In the genomic region with DNA sequence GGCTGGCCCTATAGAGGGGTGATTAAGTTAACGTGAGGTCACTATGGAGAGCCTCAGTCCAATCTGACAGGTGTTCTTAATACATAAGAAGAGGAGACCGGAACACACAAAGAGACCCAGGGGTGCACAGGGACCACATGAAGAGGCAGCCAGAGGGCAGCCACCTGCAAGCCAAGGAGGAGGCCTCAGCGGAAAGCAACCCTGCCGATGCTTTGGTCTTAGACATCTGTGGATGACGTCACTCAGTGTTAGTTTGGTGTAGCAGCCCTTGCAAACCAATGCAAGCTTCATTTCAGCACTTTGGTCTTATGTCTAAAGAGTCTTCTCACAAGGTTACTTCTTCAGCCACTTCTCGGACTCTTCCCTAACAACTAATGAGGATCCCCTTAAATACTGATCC, we compare ENCODE assay signal across 1 cellular context.
TF ChIP-seq lines count a peak whose summit lies in the region.

No MANE protein-coding gene starts in this region.

TF ChIP-seq in K562, 482 proteins besides CTCF, POLR2A, EP300 and RAD21 (continued from another document):
- TF ChIP-seq, protein P1, sequence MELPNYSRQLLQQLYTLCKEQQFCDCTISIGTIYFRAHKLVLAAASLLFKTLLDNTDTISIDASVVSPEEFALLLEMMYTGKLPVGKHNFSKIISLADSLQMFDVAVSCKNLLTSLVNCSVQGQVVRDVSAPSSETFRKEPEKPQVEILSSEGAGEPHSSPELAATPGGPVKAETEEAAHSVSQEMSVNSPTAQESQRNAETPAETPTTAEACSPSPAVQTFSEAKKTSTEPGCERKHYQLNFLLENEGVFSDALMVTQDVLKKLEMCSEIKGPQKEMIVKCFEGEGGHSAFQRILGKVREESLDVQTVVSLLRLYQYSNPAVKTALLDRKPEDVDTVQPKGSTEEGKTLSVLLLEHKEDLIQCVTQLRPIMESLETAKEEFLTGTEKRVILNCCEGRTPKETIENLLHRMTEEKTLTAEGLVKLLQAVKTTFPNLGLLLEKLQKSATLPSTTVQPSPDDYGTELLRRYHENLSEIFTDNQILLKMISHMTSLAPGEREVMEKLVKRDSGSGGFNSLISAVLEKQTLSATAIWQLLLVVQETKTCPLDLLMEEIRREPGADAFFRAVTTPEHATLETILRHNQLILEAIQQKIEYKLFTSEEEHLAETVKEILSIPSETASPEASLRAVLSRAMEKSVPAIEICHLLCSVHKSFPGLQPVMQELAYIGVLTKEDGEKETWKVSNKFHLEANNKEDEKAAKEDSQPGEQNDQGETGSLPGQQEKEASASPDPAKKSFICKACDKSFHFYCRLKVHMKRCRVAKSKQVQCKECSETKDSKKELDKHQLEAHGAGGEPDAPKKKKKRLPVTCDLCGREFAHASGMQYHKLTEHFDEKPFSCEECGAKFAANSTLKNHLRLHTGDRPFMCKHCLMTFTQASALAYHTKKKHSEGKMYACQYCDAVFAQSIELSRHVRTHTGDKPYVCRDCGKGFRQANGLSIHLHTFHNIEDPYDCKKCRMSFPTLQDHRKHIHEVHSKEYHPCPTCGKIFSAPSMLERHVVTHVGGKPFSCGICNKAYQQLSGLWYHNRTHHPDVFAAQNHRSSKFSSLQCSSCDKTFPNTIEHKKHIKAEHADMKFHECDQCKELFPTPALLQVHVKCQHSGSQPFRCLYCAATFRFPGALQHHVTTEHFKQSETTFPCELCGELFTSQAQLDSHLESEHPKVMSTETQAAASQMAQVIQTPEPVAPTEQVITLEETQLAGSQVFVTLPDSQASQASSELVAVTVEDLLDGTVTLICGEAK (IDR thresholded peaks at IDR 0.05): no peak
- TF ChIP-seq, protein P1 (CRISPR knock-in tag; IDR thresholded peaks at IDR 0.05): no peak
- TF ChIP-seq PCBP1 (IDR thresholded peaks at IDR 0.05; ENCODE audit: low read depth, low read length, poor library complexity, severe bottlenecking) (no peak), CREM (IDR thresholded peaks at IDR 0.05; ENCODE audit: low read depth) (peak; percentile 72), DDX20 (tag; IDR thresholded peaks at IDR 0.05; ENCODE audit: low read depth) (no peak), CBX2 (IDR thresholded peaks at IDR 0.05; ENCODE audit: insufficient read depth, low read length, poor library complexity, severe bottlenecking) (no peak), ATF1 (CRISPR knock-in tag; IDR thresholded peaks at IDR 0.05) (no peak), ATF1 (tag; IDR thresholded peaks at IDR 0.05) (peak; percentile 64), JUN (IDR thresholded peaks at IDR 0.05; ENCODE audit: borderline replicate concordance, low read depth, low read length) (0 out of 2 replicates have a peak, but pooled peaks have one; percentile 23), JUN (CRISPR knock-in tag; IDR thresholded peaks at IDR 0.05; ENCODE audit: borderline replicate concordance) (no peak), ZNF174 (CRISPR knock-in tag; IDR thresholded peaks at IDR 0.05) (no peak), ATF3 (IDR thresholded peaks at IDR 0.05) (peak; percentile 90), ATF3 (CRISPR knock-in tag; conservative IDR thresholded peaks at IDR 0.05) (no peak), TGIF2 (CRISPR knock-in tag; IDR thresholded peaks at IDR 0.05) (no peak), BMI1 (IDR thresholded peaks at IDR 0.05; ENCODE audit: low read length) (no peak), ZNF282 (CRISPR knock-in tag; IDR thresholded peaks at IDR 0.05) (no peak)
